1 cellular context compared by ENCODE assay signal in genomic region chr2:216637472-216637871, GRCh38.
TF ChIP-seq lines count a peak whose summit lies in the region.

No MANE protein-coding gene starts in this region.

TF ChIP-seq in H1, 55 proteins besides CTCF, POLR2A, EP300 and RAD21:
- no peak for TF ChIP-seq SP2 (IDR thresholded peaks at IDR 0.05; ENCODE audit: low read length)
